ENCODE assay signal across 15 cellular contexts in genomic region chr1:221791846-221792245, GRCh38. TPM values are rescaled to one million over a fixed set of nuclear protein-coding genes. Genes with fewer than 3 reads are reported as not detected.
DNase-seq lines count a peak whose midpoint lies in the region; ATAC-seq lines count a peak whose summit lies in the region.
"Had no signal": no experiment of that assay in that cellular context is flagged by ENCODE, and none has a peak within 500 bp of the region (broad histone marks: within the 10 kb centered on the region; RNA-seq: fewer than 3 reads in every experiment).

No MANE protein-coding gene starts in this region.

- peaks cover 0 to 3% (median 2%) of the 10 kb centered on the region in 3 donors for H3K9me3 Mint-ChIP-seq in IgD-negative memory B cell
- no peaks in the 10 kb centered on the region for H3K9me3 Mint-ChIP-seq in central memory CD8-positive, alpha-beta T cell
- H3K9me3 Mint-ChIP-seq in stimulated activated naive B cell treated with anti-CD40 and anti-IgM and Interleukin-4, amounts not matched to agents 10 μg/mL and 1 μg/mL and 100 μg/mL, for 72 hours = peaks cover 0 to 1% of the 10 kb centered on the region in 2 donors
- H3K9me3 Mint-ChIP-seq: CD4-positive, alpha-beta memory T cell; HFFc6 had no signal

- H3K36me3 Mint-ChIP-seq in IgD-negative memory B cell = peaks cover 2% of the 10 kb centered on the region
- H3K36me3 Mint-ChIP-seq in central memory CD8-positive, alpha-beta T cell (ENCODE audit: insufficient read depth) = peaks cover 11% of the 10 kb centered on the region
- peaks cover 1 to 9% of the 10 kb centered on the region in 2 donors for H3K36me3 Mint-ChIP-seq in stimulated activated naive B cell treated with anti-CD40 and anti-IgM and Interleukin-4, amounts not matched to agents 10 μg/mL and 1 μg/mL and 100 μg/mL, for 72 hours
- H3K36me3 Mint-ChIP-seq: CD4-positive, alpha-beta memory T cell had no signal

- no peak for ATAC-seq in central memory CD8-positive, alpha-beta T cell (replicated peaks; ENCODE audit: extremely low read depth, poor library complexity, severe bottlenecking)
- ATAC-seq in stimulated activated naive B cell treated with anti-CD40 and anti-IgM and Interleukin-4, amounts not matched to agents 10 μg/mL and 1 μg/mL and 100 μg/mL, for 72 hours (replicated peaks) = no peak
- no peak for ATAC-seq in GM21786 (IDR thresholded peaks at IDR 0.05; ENCODE audit: unreplicated experiment)
- ATAC-seq: HCT116 had no signal

- H3K4me1 Mint-ChIP-seq in IgD-negative memory B cell = peaks cover 29% of the 10 kb centered on the region in 3 donors
- peaks cover 32% of the 10 kb centered on the region for H3K4me1 Mint-ChIP-seq in central memory CD8-positive, alpha-beta T cell
- peaks cover 42 to 53% of the 10 kb centered on the region in 2 donors for H3K4me1 Mint-ChIP-seq in stimulated activated naive B cell treated with anti-CD40 and anti-IgM and Interleukin-4, amounts not matched to agents 10 μg/mL and 1 μg/mL and 100 μg/mL, for 72 hours

- H3K27ac Mint-ChIP-seq in IgD-negative memory B cell = peak overlapping the region in 2 of 3 donors; percentile 93 to 99
- peak overlapping the region; percentile 97 for H3K27ac Mint-ChIP-seq in central memory CD8-positive, alpha-beta T cell (ENCODE audit: low read depth)
- peak overlapping the region; percentile 26 for H3K27ac Mint-ChIP-seq in stimulated activated naive B cell treated with anti-CD40 and anti-IgM and Interleukin-4, amounts not matched to agents 10 μg/mL and 1 μg/mL and 100 μg/mL, for 72 hours
- H3K27ac Mint-ChIP-seq: CD4-positive, alpha-beta memory T cell; HFFc6 had no signal

- no peaks in the 10 kb centered on the region for H3K27me3 Mint-ChIP-seq in IgD-negative memory B cell
- no peaks in the 10 kb centered on the region for H3K27me3 Mint-ChIP-seq in central memory CD8-positive, alpha-beta T cell
- H3K27me3 Mint-ChIP-seq in stimulated activated naive B cell treated with anti-CD40 and anti-IgM and Interleukin-4, amounts not matched to agents 10 μg/mL and 1 μg/mL and 100 μg/mL, for 72 hours = no peaks in the 10 kb centered on the region
- H3K27me3 Mint-ChIP-seq: CD4-positive, alpha-beta memory T cell had no signal

- DNase-seq in central memory CD8-positive, alpha-beta T cell (ENCODE audit: low spot score in 2 of 2) = no peak
- DNase-seq in fibroblast of peridontal ligament (ENCODE audit: extremely low read depth) (peak; percentile 25), D341Med (ENCODE audit: low spot score) (no peak), CD1c-positive myeloid dendritic cell (ENCODE audit: extremely low spot score) (no peak)
- no peak for DNase-seq in stimulated activated naive B cell treated with anti-CD40 and anti-IgM and Interleukin-4, amounts not matched to agents 10 μg/mL and 1 μg/mL and 100 μg/mL, for 72 hours
- DNase-seq: ACHN; CD4-positive, alpha-beta memory T cell; DMS79 treated with DMSO at 0.1 percent for 48 hours; GF-D8; GOT3; H7; HFFc6 had no signal

- H3K4me3 Mint-ChIP-seq in IgD-negative memory B cell = no peak overlapping the region
- H3K4me3 Mint-ChIP-seq in central memory CD8-positive, alpha-beta T cell = no peak overlapping the region
- H3K4me3 Mint-ChIP-seq in stimulated activated naive B cell treated with anti-CD40 and anti-IgM and Interleukin-4, amounts not matched to agents 10 μg/mL and 1 μg/mL and 100 μg/mL, for 72 hours = no peak overlapping the region
- H3K4me3 Mint-ChIP-seq: CD4-positive, alpha-beta memory T cell; HFFc6 had no signal

RNA-seq across cellular contexts. Expression of gene DUSP10, which starts 50.0 kb away (rescaled TPM):
- 8.6 TPM for polyA plus RNA-seq in IgD-negative memory B cell

Comparison
In these comparisons a context has a peak if more than half of its experiments do, and no peak if none do; other contexts are left out.
1. H3K27ac Mint-ChIP-seq: peak in every context shown above with its lines; median percentile 97 in central memory CD8-positive, alpha-beta T cell; 96 in IgD-negative memory B cell; 26 in stimulated activated naive B cell treated with anti-CD40 and anti-IgM and Interleukin-4, amounts not matched to agents 10 μg/mL and 1 μg/mL and 100 μg/mL, for 72 hours.